Comparison of ENCODE assay signal across 12 cellular contexts in genomic region chr2:15673919-15674636, GRCh38.
DNase-seq lines count a peak whose midpoint lies in the region; ATAC-seq and TF ChIP-seq lines count a peak whose summit lies in the region.
"Had no signal": no experiment of that assay in that cellular context is flagged by ENCODE, and none has a peak within 500 bp of the region (broad histone marks: within the 10 kb centered on the region; RNA-seq: fewer than 3 reads in every experiment).

No MANE protein-coding gene starts in this region.

- TF ChIP-seq CTCF in WERI-Rb-1 (IDR thresholded peaks at IDR 0.05; ENCODE audit: low read depth, low read length) = no peak
- no peak for TF ChIP-seq CTCF in osteoblast (IDR thresholded peaks at IDR 0.05; ENCODE audit: extremely low read depth, low read depth, low read length)

- H2AFZ ChIP-seq in osteoblast (ENCODE audit: low read length) = peak overlapping the region; percentile 51

- no peaks in the 10 kb centered on the region for H3K79me2 ChIP-seq in osteoblast (ENCODE audit: insufficient read depth, low read length)

- ATAC-seq in aorta (ENCODE audit: low FRiP score) = no peak
- no peak for ATAC-seq in HG02571 (IDR thresholded peaks at IDR 0.05; ENCODE audit: unreplicated experiment)
- ATAC-seq: stimulated activated memory B cell treated with anti-CD40 and anti-IgM and Interleukin-4, amounts not matched to agents 10 μg/mL and 1 μg/mL and 100 μg/mL, for 72 hours had no signal

- peak overlapping the region; percentile 13 for H3K4me2 ChIP-seq in osteoblast (ENCODE audit: insufficient read depth, low read length)

- no peaks in the 10 kb centered on the region for H4K20me1 ChIP-seq in osteoblast (ENCODE audit: insufficient read depth, low read length)

- intact Hi-C loops in aorta (cut with DNase I) = no loop called here

- WGBS in aorta, 2 donors = 71 to 79% methylated on average over 7 of the region's 7 CpGs

- no peaks in the 10 kb centered on the region for H3K4me1 ChIP-seq in osteoblast (ENCODE audit: insufficient read depth, low read length)
- H3K4me1 ChIP-seq in aorta (ENCODE audit: control insufficient read depth in 1 of 2, insufficient read depth in 2 of 2, low read length in 2 of 2) = no peaks in the 10 kb centered on the region

- DNase-seq in H7 (peak; percentile 62), WERI-Rb-1 (peak; percentile 48), glomerular visceral epithelial cell (ENCODE audit: extremely low spot score) (peak; percentile 90), osteoblast (ENCODE audit: insufficient read length, low spot score, missing footprints) (no peak), NCI-H2081 treated with DMSO at 0.1 percent for 48 hours (lab: John Stamatoyannopoulos, UW) (no peak), putamen (ENCODE audit: low spot score) (no peak), aorta (no peak)
- DNase-seq: activated CD4-positive, alpha-beta T cell treated with anti-CD3 and anti-CD28 coated beads, Interleukin-2, amount 50 U/mL, for 1 hour; activated naive CD4-positive, alpha-beta T cell treated with anti-CD3 and anti-CD28 coated beads, Interleukin-2, amount 10 ng/mL, durations not matched to agents 7 days and 5 days; NCI-H69 had no signal

- H3K36me3 ChIP-seq in H7 (replicated peaks; ENCODE audit: control insufficient read depth, insufficient read depth, low read length) (no peaks in the 10 kb centered on the region), WERI-Rb-1 (no peaks in the 10 kb centered on the region), osteoblast (ENCODE audit: insufficient read depth, low read length) (no peaks in the 10 kb centered on the region), aorta (ENCODE audit: control insufficient read depth in 1 of 2, insufficient read depth in 2 of 2, low read length in 1 of 2) (no peaks in the 10 kb centered on the region)

- peaks cover 5% of the 10 kb centered on the region for H3K9me3 ChIP-seq in WERI-Rb-1 (ENCODE audit: severe bottlenecking)
- no peaks in the 10 kb centered on the region for H3K9me3 ChIP-seq in osteoblast (ENCODE audit: low read depth, low read length)
- H3K9me3 ChIP-seq in aorta (ENCODE audit: control insufficient read depth, low read length) = peaks cover 2% of the 10 kb centered on the region

- H3K4me3 ChIP-seq in H7 (ENCODE audit: insufficient read depth, low read depth, low read length) (no peak overlapping the region), WERI-Rb-1 (ENCODE audit: low read depth, low read length) (no peak overlapping the region), osteoblast (ENCODE audit: insufficient read depth, low read length) (no peak overlapping the region), aorta (ENCODE audit: low read length in 2 of 2) (no peak overlapping the region)

- H3K27ac ChIP-seq in WERI-Rb-1 = no peak overlapping the region
- H3K27ac ChIP-seq in osteoblast (ENCODE audit: low read depth, low read length) = no peak overlapping the region
- H3K27ac ChIP-seq in aorta (ENCODE audit: low read depth in 1 of 2, low read length in 2 of 2) = no peak overlapping the region

- H3K27me3 ChIP-seq in H7 (ENCODE audit: control insufficient read depth, insufficient read depth, low read length) = no peaks in the 10 kb centered on the region
- H3K27me3 ChIP-seq in WERI-Rb-1 (ENCODE audit: insufficient read depth, low read depth, severe bottlenecking) = no peaks in the 10 kb centered on the region
- no peaks in the 10 kb centered on the region for H3K27me3 ChIP-seq in osteoblast (ENCODE audit: insufficient read depth, low read length)
- no peaks in the 10 kb centered on the region for H3K27me3 ChIP-seq in aorta (ENCODE audit: control insufficient read depth in 1 of 2, insufficient read depth in 2 of 2, low read length in 1 of 2)

Comparison
In these comparisons a context has a peak if more than half of its experiments do, and no peak if none do; other contexts are left out.
1. DNase-seq: peak in H7 (single experiment), WERI-Rb-1 (single experiment) and glomerular visceral epithelial cell (single experiment); none in osteoblast (single experiment), NCI-H2081 treated with DMSO at 0.1 percent for 48 hours (single experiment), putamen (single experiment) and aorta (0 of 2).